In the genomic region with DNA sequence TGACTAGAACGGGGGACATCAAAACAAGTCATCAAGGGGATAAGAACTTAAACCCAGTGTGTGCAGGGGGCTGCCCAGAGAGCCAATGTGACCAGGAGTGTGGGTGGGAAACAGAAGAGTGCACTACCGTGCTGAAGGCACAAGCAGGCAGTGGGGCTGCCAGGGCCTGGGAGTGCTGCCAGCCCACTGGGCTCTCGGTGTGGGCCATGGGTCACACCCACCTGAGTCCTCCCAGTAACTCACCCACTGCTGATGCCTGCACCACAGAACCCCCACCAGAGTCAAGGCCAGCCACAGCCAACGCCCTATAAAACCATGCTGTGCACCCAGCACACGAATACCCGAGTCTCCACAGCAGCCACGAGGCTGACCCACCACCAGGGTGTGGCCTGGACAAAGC, we compare ENCODE assay signal across 17 cellular contexts. TPM values are rescaled to one million over a fixed set of nuclear protein-coding genes. Genes with fewer than 3 reads are reported as not detected.
A peak's percentile ranks its signal among the peaks of the same experiment; 100 is the strongest.
DNase-seq lines count a peak whose midpoint lies in the region; ATAC-seq and TF ChIP-seq lines count a peak whose summit lies in the region.
"Had no signal": no experiment of that assay in that cellular context is flagged by ENCODE, and none has a peak within 500 bp of the region (broad histone marks: within the 10 kb centered on the region; RNA-seq: fewer than 3 reads in every experiment).

No MANE protein-coding gene starts in this region.

- no peak overlapping the region for H2AFZ ChIP-seq in SU-DHL-6 (ENCODE audit: low read depth, low read length, severe bottlenecking)

- intact Hi-C loops in left ventricle myocardium superior (cut with micrococcal nuclease) = no loop called here
- intact Hi-C loops in sciatic nerve (cut with DNase I) = no loop called here
- intact Hi-C loops in head of caudate nucleus (cut with DNase I) = no loop called here

- H3K9me2 ChIP-seq in SU-DHL-6 (replicated peaks; ENCODE audit: insufficient read depth, low read length) = no peaks in the 10 kb centered on the region

- H3K9ac ChIP-seq in BLaER1 (peak overlapping the region; percentile 43; the same call in 1 of the 2 replicates), SU-DHL-6 (ENCODE audit: low read length) (no peak overlapping the region; the same call in 1 of the 2 replicates)

- ATAC-seq in left ventricle myocardium superior = peak; percentile 89
- ATAC-seq in sciatic nerve = peak; percentile 40
- ATAC-seq in GM18520 (IDR thresholded peaks at IDR 0.05; ENCODE audit: unreplicated experiment) = no peak

- DNase-seq in left ventricle myocardium superior = peak; percentile 86
- no peak for DNase-seq in sciatic nerve (ENCODE audit: low spot score)
- DNase-seq in NCI-H526 treated with DMSO at 0.1 percent for 48 hours (lab: John Stamatoyannopoulos, UW) = no peak
- DNase-seq in head of caudate nucleus = no peak
- DNase-seq in pons (ENCODE audit: low spot score) = no peak
- DNase-seq: activated CD8-positive, alpha-beta memory T cell treated with anti-CD3 and anti-CD28 coated beads for 24 hours; activated naive CD4-positive, alpha-beta T cell treated with anti-CD3 and anti-CD28 coated beads for 36 hours; DMS153; foreskin melanocyte; MV-4-11; NCI-H2171; right lobe of liver had no signal

- H3K9me3 ChIP-seq in BLaER1 (no peaks in the 10 kb centered on the region), SU-DHL-6 (ENCODE audit: insufficient read depth, low read length) (no peaks in the 10 kb centered on the region)
- H3K9me3 ChIP-seq: right lobe of liver had no signal

- TF ChIP-seq CTCF in SU-DHL-6 (IDR thresholded peaks at IDR 0.05; ENCODE audit: insufficient read depth, low read length, poor library complexity, severe bottlenecking) = no peak

- H3K36me3 ChIP-seq in BLaER1 = peaks cover 34% of the 10 kb centered on the region
- H3K36me3 ChIP-seq in SU-DHL-6 (ENCODE audit: low read length) = no peaks in the 10 kb centered on the region
- H3K36me3 ChIP-seq: cardiac muscle cell had no signal

- H3K4me3 ChIP-seq in BLaER1 = no peak overlapping the region
- H3K4me3 ChIP-seq in SU-DHL-6 (ENCODE audit: insufficient read depth, low read length, poor library complexity, severe bottlenecking) = no peak overlapping the region
- H3K4me3 ChIP-seq: cardiac muscle cell, right lobe of liver, SK-N-MC had no signal

- H4K20me1 ChIP-seq in BLaER1 (peaks cover 100% of the 10 kb centered on the region), SU-DHL-6 (ENCODE audit: low read depth, low read length) (no peaks in the 10 kb centered on the region; the same call in 1 of the 2 replicates)

- peaks cover 100% of the 10 kb centered on the region for H3K79me2 ChIP-seq in SU-DHL-6 (ENCODE audit: insufficient read depth, low read length)

- H3K27ac ChIP-seq in BLaER1 = no peak overlapping the region
- H3K27ac ChIP-seq in SU-DHL-6 (ENCODE audit: low read depth, low read length) = peak overlapping the region; percentile 55; the same call in 1 of the 2 replicates
- H3K27ac ChIP-seq: cardiac muscle cell, right lobe of liver, SK-N-MC had no signal

- H3K4me1 ChIP-seq in BLaER1 = peaks cover 61% of the 10 kb centered on the region

- H3K4me2 ChIP-seq in BLaER1 (peak overlapping the region; percentile 59), SU-DHL-6 (ENCODE audit: low read depth, low read length, poor library complexity, severe bottlenecking) (peak overlapping the region; percentile 36)

- H3K27me3 ChIP-seq in BLaER1 (no peaks in the 10 kb centered on the region), SU-DHL-6 (ENCODE audit: low read length) (no peaks in the 10 kb centered on the region)
- H3K27me3 ChIP-seq: cardiac muscle cell, right lobe of liver had no signal

- H3F3A ChIP-seq in SU-DHL-6 (ENCODE audit: insufficient read depth) = 0 out of 2 replicates have a peak, but pooled peaks cover 4% of the 10 kb centered on the region

RNA-seq across cellular contexts. Expression of a gene that starts 8.5 kb away (rescaled TPM):
- total RNA-seq in left ventricle myocardium superior (4.9 TPM), sciatic nerve (11.4 TPM)

RNA-seq across cellular contexts. Expression of a gene that starts 40.5 kb away (rescaled TPM):
- 32.5 TPM for total RNA-seq in left ventricle myocardium superior
- total RNA-seq in sciatic nerve = 71.9 TPM

RNA-seq across cellular contexts. Expression of a gene that starts 41.5 kb away (rescaled TPM):
- total RNA-seq in left ventricle myocardium superior (50.5 TPM), sciatic nerve (3.5 TPM)

RNA-seq across cellular contexts. Expression of a gene that starts 47.2 kb away (rescaled TPM):
- 22.9 TPM for total RNA-seq in left ventricle myocardium superior
- total RNA-seq in sciatic nerve = 33.2 TPM

Comparison
In these comparisons a context has a peak if more than half of its experiments do, and no peak if none do; other contexts are left out.
1. RNA of a gene that starts 41.5 kb away (total RNA-seq): 50.5 TPM in left ventricle myocardium superior (single experiment); 3.5 TPM in sciatic nerve (single experiment); every median in the first group is over 10 times any median in the second.